ENCODE assay signal across 8 cellular contexts in genomic region chr4:53490965-53491622, GRCh38.
DNase-seq lines count a peak whose midpoint lies in the region; ATAC-seq, FAIRE-seq and TF ChIP-seq lines count a peak whose summit lies in the region.

No MANE protein-coding gene starts in this region.

- H3F3A ChIP-seq in SU-DHL-6 (ENCODE audit: insufficient read depth), result no peaks in the 10 kb centered on the region

- TF ChIP-seq CTCF in SU-DHL-6 (IDR thresholded peaks at IDR 0.05; ENCODE audit: insufficient read depth, low read length, poor library complexity, severe bottlenecking) (peak; percentile 23), gastroesophageal sphincter (IDR thresholded peaks at IDR 0.05) (peak; percentile 21 to 70 (median 62))

- WGBS in gastroesophageal sphincter (ENCODE audit: low coverage in 1 of 2), 2 donors, result 30 to 40% methylated on average over 3 of the region's 3 CpGs

- ATAC-seq in gastroesophageal sphincter (peak; percentile 67), sciatic nerve (peak; percentile 76), HG03432 (IDR thresholded peaks at IDR 0.05; ENCODE audit: unreplicated experiment) (no peak)
- ATAC-seq in stimulated activated naive CD8-positive, alpha-beta T cell treated with anti-CD3 and anti-CD28 coated beads, Interleukin-15, Interleukin-2, amounts not matched to agents 100 U/mL and 50 U/mL, for 24 hours, result no peak

- no peak overlapping the region for H3K4me2 ChIP-seq in SU-DHL-6 (ENCODE audit: low read depth, low read length, poor library complexity, severe bottlenecking)

- H3K79me2 ChIP-seq in SU-DHL-6 (ENCODE audit: insufficient read depth, low read length), result no peaks in the 10 kb centered on the region

- H3K27me3 ChIP-seq in SU-DHL-6 (ENCODE audit: low read length) (no peaks in the 10 kb centered on the region), gastroesophageal sphincter (peaks cover 4% of the 10 kb centered on the region)
- no peaks in the 10 kb centered on the region for H3K27me3 ChIP-seq in effector memory CD4-positive, alpha-beta T cell (replicated peaks; ENCODE audit: control insufficient read depth, insufficient read depth, low read length, poor library complexity, severe bottlenecking)

- intact Hi-C loops in sciatic nerve (cut with DNase I), result no loop called here

- TF ChIP-seq POLR2A in gastroesophageal sphincter (IDR thresholded peaks at IDR 0.05), result no peak

- no peaks in the 10 kb centered on the region for H3K9me3 ChIP-seq in SU-DHL-6 (ENCODE audit: insufficient read depth, low read length)
- no peaks in the 10 kb centered on the region for H3K9me3 ChIP-seq in gastroesophageal sphincter
- no peaks in the 10 kb centered on the region for H3K9me3 ChIP-seq in effector memory CD4-positive, alpha-beta T cell (ENCODE audit: control insufficient read depth, low read length)

- H3K36me3 ChIP-seq in SU-DHL-6 (ENCODE audit: low read length) (no peaks in the 10 kb centered on the region), gastroesophageal sphincter (no peaks in the 10 kb centered on the region)
- H3K36me3 ChIP-seq in effector memory CD4-positive, alpha-beta T cell (ENCODE audit: control insufficient read depth, insufficient read depth, low read length), result no peaks in the 10 kb centered on the region

- peak; percentile 33 for DNase-seq in G401 (ENCODE audit: low spot score)
- peak; percentile 26 for DNase-seq in HTR-8/SVneo (ENCODE audit: insufficient read length, low spot score)
- DNase-seq in sciatic nerve (ENCODE audit: low spot score), result no peak
- DNase-seq in stimulated activated naive CD8-positive, alpha-beta T cell treated with anti-CD3 and anti-CD28 coated beads, Interleukin-15, Interleukin-2, amounts not matched to agents 100 U/mL and 50 U/mL, for 24 hours, result no peak
- DNase-seq in effector memory CD4-positive, alpha-beta T cell, result no peak

- H3K4me3 ChIP-seq in SU-DHL-6 (ENCODE audit: insufficient read depth, low read length, poor library complexity, severe bottlenecking), result no peak overlapping the region
- H3K4me3 ChIP-seq in gastroesophageal sphincter, result no peak overlapping the region
- no peak overlapping the region for H3K4me3 ChIP-seq in effector memory CD4-positive, alpha-beta T cell (ENCODE audit: insufficient read depth, low read depth, low read length, poor library complexity, severe bottlenecking)

- H3K9ac ChIP-seq in SU-DHL-6 (ENCODE audit: low read length), result no peak overlapping the region

- in situ Hi-C loops in G401 (cut with HindIII; ENCODE audit: low sequenced_read_pairs), result no loop called here

- H3K4me1 ChIP-seq in gastroesophageal sphincter, result no peaks in the 10 kb centered on the region
- no peaks in the 10 kb centered on the region for H3K4me1 ChIP-seq in effector memory CD4-positive, alpha-beta T cell (ENCODE audit: control insufficient read depth, insufficient read depth, low read length, poor library complexity, severe bottlenecking)

- no peak overlapping the region for H2AFZ ChIP-seq in SU-DHL-6 (ENCODE audit: low read depth, low read length, severe bottlenecking)

- H3K27ac ChIP-seq in SU-DHL-6 (ENCODE audit: low read depth, low read length) (no peak overlapping the region), gastroesophageal sphincter (no peak overlapping the region)
- H3K27ac ChIP-seq in effector memory CD4-positive, alpha-beta T cell (ENCODE audit: insufficient read depth, low read length, poor library complexity, severe bottlenecking), result no peak overlapping the region

- H3K9me2 ChIP-seq in SU-DHL-6 (replicated peaks; ENCODE audit: insufficient read depth, low read length), result no peaks in the 10 kb centered on the region

- no peak for FAIRE-seq in HTR-8/SVneo (lab: Jason Lieb, UNC)

- TF ChIP-seq EP300 in gastroesophageal sphincter (IDR thresholded peaks at IDR 0.05), result no peak

- no peaks in the 10 kb centered on the region for H4K20me1 ChIP-seq in SU-DHL-6 (ENCODE audit: low read depth, low read length)

Comparison
In these comparisons a context has a peak if more than half of its experiments do, and no peak if none do; other contexts are left out.
1. DNase-seq: peak in G401 (single experiment) and HTR-8/SVneo (single experiment); none in sciatic nerve (single experiment), stimulated activated naive CD8-positive, alpha-beta T cell treated with anti-CD3 and anti-CD28 coated beads, Interleukin-15, Interleukin-2, amounts not matched to agents 100 U/mL and 50 U/mL, for 24 hours (single experiment) and effector memory CD4-positive, alpha-beta T cell (0 of 3).
2. ATAC-seq: peak in gastroesophageal sphincter (single experiment) and sciatic nerve (single experiment); none in stimulated activated naive CD8-positive, alpha-beta T cell treated with anti-CD3 and anti-CD28 coated beads, Interleukin-15, Interleukin-2, amounts not matched to agents 100 U/mL and 50 U/mL, for 24 hours (single experiment) and HG03432 (single experiment).